12 cellular contexts compared by ENCODE assay signal in the genomic region with DNA sequence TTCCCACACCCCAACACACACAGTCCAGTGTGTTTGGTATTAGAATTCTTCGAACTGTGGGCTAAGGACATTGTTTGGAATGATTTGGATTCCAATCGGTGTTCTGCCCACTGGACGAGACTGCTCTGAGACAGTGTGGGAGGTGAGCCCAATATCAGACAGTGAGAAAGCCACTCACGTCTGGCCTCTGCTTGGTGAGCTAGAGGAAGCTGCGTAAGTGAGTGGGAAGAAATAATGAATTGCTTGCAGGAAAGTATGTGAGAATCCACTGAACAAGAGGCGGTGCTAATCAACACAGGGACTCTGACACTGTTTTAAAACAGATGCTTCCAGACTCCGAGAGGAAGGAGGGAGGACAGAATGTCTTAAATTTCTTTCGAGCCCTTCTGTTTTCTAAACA.
DNase-seq lines count a peak whose midpoint lies in the region; ATAC-seq and TF ChIP-seq lines count a peak whose summit lies in the region.
"Had no signal": no experiment of that assay in that cellular context is flagged by ENCODE, and none has a peak within 500 bp of the region (broad histone marks: within the 10 kb centered on the region; RNA-seq: fewer than 3 reads in every experiment).

No MANE protein-coding gene starts in this region.

- H3K4me3 ChIP-seq in left ventricle myocardium inferior, result peak overlapping the region; percentile 32
- H3K4me3 ChIP-seq in parathyroid adenoma (ENCODE audit: low read depth, low read length), result no peak overlapping the region

- H3K79me2 ChIP-seq in parathyroid adenoma, result no peaks in the 10 kb centered on the region

- H3K4me2 ChIP-seq in parathyroid adenoma (ENCODE audit: low read length), result no peak overlapping the region

- H3K36me3 ChIP-seq in left ventricle myocardium inferior (no peaks in the 10 kb centered on the region), parathyroid adenoma (ENCODE audit: control insufficient read depth, insufficient read depth, low read length) (no peaks in the 10 kb centered on the region)

- no peak overlapping the region for H3K4me3 Mint-ChIP-seq in Calu3 (ENCODE audit: low read depth, unreplicated experiment)
- H3K4me3 Mint-ChIP-seq: activated CD8-positive, alpha-beta memory T cell treated with anti-CD3 and anti-CD28 coated beads, Interleukin-2, amount 10 ng/mL, durations not matched to agents 7 days and 5 days; CD4-positive, CD25-positive, alpha-beta regulatory T cell had no signal

- peaks cover 32% of the 10 kb centered on the region for H3K4me1 ChIP-seq in left ventricle myocardium inferior
- no peaks in the 10 kb centered on the region for H3K4me1 ChIP-seq in parathyroid adenoma

- H3K9ac ChIP-seq in parathyroid adenoma, result no peak overlapping the region

- peak overlapping the region; percentile 23 for H2AFZ ChIP-seq in parathyroid adenoma

- no peak overlapping the region for H3K27ac Mint-ChIP-seq in Calu3 (ENCODE audit: unreplicated experiment)
- H3K27ac Mint-ChIP-seq: activated CD8-positive, alpha-beta memory T cell treated with anti-CD3 and anti-CD28 coated beads, Interleukin-2, amount 10 ng/mL, durations not matched to agents 7 days and 5 days; CD4-positive, CD25-positive, alpha-beta regulatory T cell had no signal

- no peaks in the 10 kb centered on the region for H3K36me3 Mint-ChIP-seq in Calu3 (ENCODE audit: insufficient read depth, unreplicated experiment)
- H3K36me3 Mint-ChIP-seq: activated CD8-positive, alpha-beta memory T cell treated with anti-CD3 and anti-CD28 coated beads, Interleukin-2, amount 10 ng/mL, durations not matched to agents 7 days and 5 days; CD4-positive, CD25-positive, alpha-beta regulatory T cell had no signal

- CTCF ChIA-PET in Calu3 (lab: Charles Lee), result no interaction called here

- intact Hi-C loops in left ventricle myocardium inferior (cut with micrococcal nuclease), result no loop called here
- intact Hi-C loops in Calu3 (cut with micrococcal nuclease; ENCODE audit: unreplicated experiment), result no loop called here

- no peak for ATAC-seq in HG02884 (IDR thresholded peaks at IDR 0.05; ENCODE audit: unreplicated experiment)
- ATAC-seq in HG03378 (IDR thresholded peaks at IDR 0.05; ENCODE audit: unreplicated experiment), result no peak
- ATAC-seq: activated CD8-positive, alpha-beta memory T cell treated with anti-CD3 and anti-CD28 coated beads, Interleukin-2, amount 10 ng/mL, durations not matched to agents 7 days and 5 days had no signal

- no peaks in the 10 kb centered on the region for H3K4me1 Mint-ChIP-seq in Calu3 (ENCODE audit: low read depth, unreplicated experiment)
- H3K4me1 Mint-ChIP-seq: activated CD8-positive, alpha-beta memory T cell treated with anti-CD3 and anti-CD28 coated beads, Interleukin-2, amount 10 ng/mL, durations not matched to agents 7 days and 5 days; CD4-positive, CD25-positive, alpha-beta regulatory T cell had no signal

- DNase-seq in Ammon's horn (ENCODE audit: low spot score) (peak; percentile 8), amniotic epithelial cell (ENCODE audit: low read depth) (peak; percentile 88), left ventricle myocardium inferior (peak; percentile 21), Calu3 (no peak), dedifferentiated amniotic fluid mesenchymal stem cell (ENCODE audit: extremely low spot score) (no peak)
- DNase-seq: activated CD8-positive, alpha-beta memory T cell treated with anti-CD3 and anti-CD28 coated beads, Interleukin-2, amount 10 ng/mL, durations not matched to agents 7 days and 5 days; CD4-positive, CD25-positive, alpha-beta regulatory T cell; NCI-H187 treated with DMSO at 0.1 percent for 48 hours; posterior cingulate gyrus had no signal

- no peaks in the 10 kb centered on the region for H3K9me3 ChIP-seq in left ventricle myocardium inferior (replicated peaks)
- H3K9me3 ChIP-seq in parathyroid adenoma (ENCODE audit: control insufficient read depth, low read length), result no peaks in the 10 kb centered on the region

- H3K9me3 Mint-ChIP-seq in Calu3 (ENCODE audit: low read depth, unreplicated experiment), result peaks cover 2% of the 10 kb centered on the region

- no peaks in the 10 kb centered on the region for H3K27me3 ChIP-seq in left ventricle myocardium inferior (ENCODE audit: low read depth)
- no peaks in the 10 kb centered on the region for H3K27me3 ChIP-seq in parathyroid adenoma (ENCODE audit: control insufficient read depth, insufficient read depth, low read length)

- no peaks in the 10 kb centered on the region for H3K27me3 Mint-ChIP-seq in Calu3 (ENCODE audit: unreplicated experiment)
- H3K27me3 Mint-ChIP-seq: activated CD8-positive, alpha-beta memory T cell treated with anti-CD3 and anti-CD28 coated beads, Interleukin-2, amount 10 ng/mL, durations not matched to agents 7 days and 5 days; CD4-positive, CD25-positive, alpha-beta regulatory T cell had no signal

- TF ChIP-seq CTCF in left ventricle myocardium inferior (IDR thresholded peaks at IDR 0.05; ENCODE audit: borderline replicate concordance), result no peak
- TF ChIP-seq CTCF in parathyroid adenoma (IDR thresholded peaks at IDR 0.05), result no peak
- no peak for TF ChIP-seq CTCF in Calu3 (IDR thresholded peaks at IDR 0.05; ENCODE audit: unreplicated experiment)

- no TSS peak for BruUV-seq in Calu3 (replicated peaks; lab: Mats Ljungman, UMichigan)

- H3K27ac ChIP-seq in left ventricle myocardium inferior (replicated peaks) (peak overlapping the region; percentile 75), parathyroid adenoma (no peak overlapping the region)

Comparison
In these comparisons a context has a peak if more than half of its experiments do, and no peak if none do; other contexts are left out.
1. DNase-seq: peak in Ammon's horn (single experiment), amniotic epithelial cell (single experiment) and left ventricle myocardium inferior (single experiment); none in Calu3 (single experiment) and dedifferentiated amniotic fluid mesenchymal stem cell (single experiment).